In the genomic region with DNA sequence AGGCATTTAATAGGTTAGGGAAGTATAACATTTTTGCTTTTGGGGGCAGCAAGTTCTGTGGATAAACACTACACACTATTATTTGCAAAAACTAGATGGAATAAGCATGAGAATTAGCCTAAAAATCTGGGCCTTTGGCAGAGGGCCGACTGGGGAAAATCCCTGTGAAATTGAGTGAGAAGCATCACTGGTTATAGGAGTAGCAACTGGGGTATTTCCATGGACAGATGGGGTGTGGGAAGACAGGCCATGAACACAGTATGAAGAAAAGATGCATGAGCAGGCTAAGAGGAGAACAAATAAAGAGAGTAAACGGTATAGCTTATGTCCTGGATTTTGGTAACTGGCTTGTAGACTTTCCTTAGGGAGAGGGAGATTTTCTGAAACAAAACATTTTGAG, we compare ENCODE assay signal across 11 cellular contexts. TPM values are rescaled to one million over a fixed set of nuclear protein-coding genes. Genes with fewer than 3 reads are reported as not detected.
DNase-seq lines count a peak whose midpoint lies in the region; ATAC-seq and TF ChIP-seq lines count a peak whose summit lies in the region.
"Had no signal": no experiment of that assay in that cellular context is flagged by ENCODE, and none has a peak within 500 bp of the region (broad histone marks: within the 10 kb centered on the region; RNA-seq: fewer than 3 reads in every experiment).

No MANE protein-coding gene starts in this region.

- TF ChIP-seq CTCF in gastroesophageal sphincter (IDR thresholded peaks at IDR 0.05) = no peak

- no peaks in the 10 kb centered on the region for H3K9me3 ChIP-seq in GM23248 (ENCODE audit: low read depth)
- no peaks in the 10 kb centered on the region for H3K9me3 ChIP-seq in gastroesophageal sphincter

- TF ChIP-seq EP300 in gastroesophageal sphincter (IDR thresholded peaks at IDR 0.05) = no peak

- DNase-seq in GM23248 (no peak), NCI-H2081 treated with DMSO at 0.1 percent for 48 hours (lab: John Stamatoyannopoulos, UW) (no peak), erythroblast (lab: John Stamatoyannopoulos, UW) (no peak), H7 (no peak)
- DNase-seq: activated CD4-positive, alpha-beta T cell treated with anti-CD3 and anti-CD28 coated beads, Interleukin-2, amount 50 U/mL, for 1 hour; NCI-H2227 treated with DMSO at 0.1 percent for 48 hours; T-helper 1 cell had no signal

- peaks cover 17% of the 10 kb centered on the region for H3K4me1 ChIP-seq in GM23248 (ENCODE audit: insufficient read depth)
- peaks cover 9 to 46% (median 17%) of the 10 kb centered on the region in 3 donors for H3K4me1 ChIP-seq in gastroesophageal sphincter

- peak overlapping the region; percentile 43 for H3K4me2 ChIP-seq in GM23248 (ENCODE audit: unreplicated experiment)

- no peaks in the 10 kb centered on the region for H3K79me2 ChIP-seq in GM23248 (ENCODE audit: insufficient read depth)

- H3F3A ChIP-seq in GM23248 (ENCODE audit: insufficient read depth) = peaks cover 26% of the 10 kb centered on the region

- H3K4me1 Mint-ChIP-seq in activated T-helper 17 cell treated with anti-CD3 and anti-CD28 coated beads, Interleukin-2, amount 50 U/mL, for 72 hours = peaks cover 5% of the 10 kb centered on the region
- H3K4me1 Mint-ChIP-seq in stimulated activated memory B cell treated with anti-CD40 and anti-IgM and Interleukin-4, amounts not matched to agents 10 μg/mL and 1 μg/mL and 100 μg/mL, for 72 hours = no peaks in the 10 kb centered on the region

- no peak for TF ChIP-seq POLR2A in gastroesophageal sphincter (IDR thresholded peaks at IDR 0.05)
- no peak for TF ChIP-seq POLR2A in erythroblast (IDR thresholded peaks at IDR 0.05; ENCODE audit: low read length)

- no peaks in the 10 kb centered on the region for H3K9me2 ChIP-seq in GM23248 (ENCODE audit: insufficient read depth)

- in situ Hi-C loops in GM23248 (cut with MboI) = no loop called here

- H2AFZ ChIP-seq in GM23248 = no peak overlapping the region

- H3K9ac ChIP-seq in GM23248 = no peak overlapping the region

- H3K4me3 Mint-ChIP-seq in activated T-helper 17 cell treated with anti-CD3 and anti-CD28 coated beads, Interleukin-2, amount 50 U/mL, for 72 hours = no peak overlapping the region
- H3K4me3 Mint-ChIP-seq in stimulated activated memory B cell treated with anti-CD40 and anti-IgM and Interleukin-4, amounts not matched to agents 10 μg/mL and 1 μg/mL and 100 μg/mL, for 72 hours = no peak overlapping the region

- peak overlapping the region; percentile 72 for H3K27ac Mint-ChIP-seq in activated T-helper 17 cell treated with anti-CD3 and anti-CD28 coated beads, Interleukin-2, amount 50 U/mL, for 72 hours
- peak overlapping the region; percentile 7 for H3K27ac Mint-ChIP-seq in stimulated activated memory B cell treated with anti-CD40 and anti-IgM and Interleukin-4, amounts not matched to agents 10 μg/mL and 1 μg/mL and 100 μg/mL, for 72 hours

- ATAC-seq in activated T-helper 17 cell treated with anti-CD3 and anti-CD28 coated beads, Interleukin-2, amount 50 U/mL, for 72 hours (replicated peaks) = no peak
- no peak for ATAC-seq in gastroesophageal sphincter
- no peak for ATAC-seq in stimulated activated memory B cell treated with anti-CD40 and anti-IgM and Interleukin-4, amounts not matched to agents 10 μg/mL and 1 μg/mL and 100 μg/mL, for 72 hours

- no peaks in the 10 kb centered on the region for H4K20me1 ChIP-seq in GM23248 (ENCODE audit: insufficient read depth)

- H3K36me3 ChIP-seq in GM23248 (ENCODE audit: low read depth) = peaks cover 33% of the 10 kb centered on the region
- H3K36me3 ChIP-seq in gastroesophageal sphincter = peaks cover 0 to 53% of the 10 kb centered on the region in 2 donors
- peaks cover 26% of the 10 kb centered on the region for H3K36me3 ChIP-seq in H7 (replicated peaks; ENCODE audit: control insufficient read depth, insufficient read depth, low read length)

- 74 to 75% methylated on average over 2 of the region's 2 CpGs for WGBS in GM23248 (ENCODE audit: low coverage in 1 of 2, low lambda C conversion rate in 2 of 2, missing lambda C conversion rate in 2 of 2), 2 experiments
- 53 to 63% methylated on average over 2 of the region's 2 CpGs for WGBS in gastroesophageal sphincter (ENCODE audit: low coverage in 1 of 2), 2 donors

- peaks cover 63% of the 10 kb centered on the region for H3K36me3 Mint-ChIP-seq in activated T-helper 17 cell treated with anti-CD3 and anti-CD28 coated beads, Interleukin-2, amount 50 U/mL, for 72 hours (ENCODE audit: low read depth)
- H3K36me3 Mint-ChIP-seq in stimulated activated memory B cell treated with anti-CD40 and anti-IgM and Interleukin-4, amounts not matched to agents 10 μg/mL and 1 μg/mL and 100 μg/mL, for 72 hours = peaks cover 44% of the 10 kb centered on the region

- H3K27ac ChIP-seq in GM23248 (no peak overlapping the region), gastroesophageal sphincter (peak overlapping the region; percentile 19 to 66 (median 42))

- no peaks in the 10 kb centered on the region for H3K27me3 Mint-ChIP-seq in activated T-helper 17 cell treated with anti-CD3 and anti-CD28 coated beads, Interleukin-2, amount 50 U/mL, for 72 hours
- H3K27me3 Mint-ChIP-seq in stimulated activated memory B cell treated with anti-CD40 and anti-IgM and Interleukin-4, amounts not matched to agents 10 μg/mL and 1 μg/mL and 100 μg/mL, for 72 hours = no peaks in the 10 kb centered on the region

- H3K27me3 ChIP-seq in GM23248 (replicated peaks; ENCODE audit: insufficient read depth) (no peaks in the 10 kb centered on the region), gastroesophageal sphincter (no peaks in the 10 kb centered on the region), H7 (ENCODE audit: control insufficient read depth, insufficient read depth, low read length) (no peaks in the 10 kb centered on the region)

- no peaks in the 10 kb centered on the region for H3K9me3 Mint-ChIP-seq in activated T-helper 17 cell treated with anti-CD3 and anti-CD28 coated beads, Interleukin-2, amount 50 U/mL, for 72 hours
- no peaks in the 10 kb centered on the region for H3K9me3 Mint-ChIP-seq in stimulated activated memory B cell treated with anti-CD40 and anti-IgM and Interleukin-4, amounts not matched to agents 10 μg/mL and 1 μg/mL and 100 μg/mL, for 72 hours

- H3K4me3 ChIP-seq in GM23248 (no peak overlapping the region), gastroesophageal sphincter (no peak overlapping the region), H7 (ENCODE audit: insufficient read depth, low read depth, low read length) (no peak overlapping the region)

RNA-seq across cellular contexts. Expression of a gene that starts 32.9 kb away (rescaled TPM):
- 0.54 TPM in 1 of 2 replicates, not detected in the other for total RNA-seq in GM23248 (2014; rRNA removed; shearing (Covaris generic))
- not detected in 2 replicates for polyA plus RNA-seq in GM23248 (2016; fragmentation: Nextera tagmentation; extraction: Ambion mirVana)
- total RNA-seq in activated T-helper 17 cell treated with anti-CD3 and anti-CD28 coated beads, Interleukin-2, amount 50 U/mL, for 72 hours = under 1 TPM; 0.79 to 0.91 TPM
- total RNA-seq in gastroesophageal sphincter = 1 to 10 TPM in 1 of 4 donors, under 1 TPM in 2, not detected in 1; 0.27 to 1.0 (median 0.30) TPM
- total RNA-seq in H7 (2014; rRNA removed; shearing (Covaris generic)) = 1.5 and 1.7 TPM in 2 replicates
- polyA plus RNA-seq: fibroblast of lung had no signal
